9 cellular contexts compared by ENCODE assay signal in the genomic region with DNA sequence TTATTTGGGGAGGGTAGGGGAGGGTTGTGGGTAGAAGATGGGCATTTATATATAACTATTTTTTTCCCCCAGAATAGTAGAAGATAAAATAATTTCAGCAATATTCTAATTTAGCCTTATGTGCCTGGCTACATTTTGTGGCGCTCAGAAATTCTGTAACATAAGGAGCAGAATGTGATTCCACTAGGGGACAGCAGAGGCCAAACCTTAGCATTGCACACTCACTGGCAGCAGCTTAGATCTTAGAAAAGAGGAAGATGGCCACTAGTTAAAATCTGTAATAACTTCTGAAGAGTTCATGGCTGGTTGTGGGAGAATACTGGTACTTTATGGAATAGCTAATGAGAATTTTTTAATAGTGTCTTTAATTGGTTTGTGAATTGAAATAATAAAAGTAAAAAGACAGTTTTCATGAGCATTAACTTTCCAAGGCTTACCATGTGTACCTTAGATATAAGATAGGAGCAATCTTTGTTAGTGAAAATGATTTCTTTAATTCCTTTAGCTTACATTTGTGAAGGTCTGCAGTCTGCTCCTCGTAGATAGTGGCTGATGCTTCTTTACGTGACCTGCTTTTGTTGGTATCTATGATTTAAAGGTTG. TPM values are rescaled to one million over a fixed set of nuclear protein-coding genes. Genes with fewer than 3 reads are reported as not detected.
A peak's percentile ranks its signal among the peaks of the same experiment; 100 is the strongest.
DNase-seq lines count a peak whose midpoint lies in the region; ATAC-seq and TF ChIP-seq lines count a peak whose summit lies in the region.
"Had no signal": no experiment of that assay in that cellular context is flagged by ENCODE, and none has a peak within 500 bp of the region (broad histone marks: within the 10 kb centered on the region; RNA-seq: fewer than 3 reads in every experiment).

No MANE protein-coding gene starts in this region.

- peak; percentile 61 for DNase-seq in activated CD8-positive, alpha-beta memory T cell treated with anti-CD3 and anti-CD28 coated beads, Interleukin-2, amount 10 ng/mL, durations not matched to agents 7 days and 5 days
- no peak for DNase-seq in activated CD8-positive, alpha-beta memory T cell treated with anti-CD3 and anti-CD28 coated beads for 24 hours
- peak; percentile 56 for DNase-seq in KG1 (lab: John Stamatoyannopoulos, UW)
- DNase-seq in Panc1 (ENCODE audit: low read depth, low spot score): peak; percentile 64
- DNase-seq in astrocyte of the hippocampus (ENCODE audit: low read depth, low spot score): peak; percentile 85
- DNase-seq in iPS DF 19.7 (ENCODE audit: low read depth, low spot score): peak; percentile 17
- peak; percentile 63 for DNase-seq in smooth muscle cell of the brain vasculature (ENCODE audit: low read depth, low spot score)

- ATAC-seq in activated CD8-positive, alpha-beta memory T cell treated with anti-CD3 and anti-CD28 coated beads, Interleukin-2, amount 10 ng/mL, durations not matched to agents 7 days and 5 days: peak; percentile 71
- peak; percentile 79 for ATAC-seq in GM21825 (IDR thresholded peaks at IDR 0.05; ENCODE audit: unreplicated experiment)
- peak; percentile 90 for ATAC-seq in Panc1

- H3K9me3 ChIP-seq in Panc1 (ENCODE audit: control insufficient read depth, insufficient read depth, low read depth, low read length): no peaks in the 10 kb centered on the region
- H3K9me3 ChIP-seq: neutrophil had no signal

- H3K36me3 ChIP-seq in Panc1 (ENCODE audit: control insufficient read depth, insufficient read depth, low read length): peaks cover 8% of the 10 kb centered on the region
- H3K36me3 ChIP-seq: neutrophil had no signal

- peak; percentile 92 for TF ChIP-seq CTCF in Panc1 (IDR thresholded peaks at IDR 0.05)

- no peak overlapping the region for H3K4me3 Mint-ChIP-seq in activated CD8-positive, alpha-beta memory T cell treated with anti-CD3 and anti-CD28 coated beads, Interleukin-2, amount 10 ng/mL, durations not matched to agents 7 days and 5 days

- no peak overlapping the region for H3K27ac ChIP-seq in Panc1 (ENCODE audit: low read length)
- H3K27ac ChIP-seq: neutrophil had no signal

- TSS peak; percentile 29 for BruUV-seq in Panc1 (replicated peaks; lab: Mats Ljungman, UMichigan)

- H3K36me3 Mint-ChIP-seq in activated CD8-positive, alpha-beta memory T cell treated with anti-CD3 and anti-CD28 coated beads, Interleukin-2, amount 10 ng/mL, durations not matched to agents 7 days and 5 days: peaks cover 25% of the 10 kb centered on the region

- H3K4me1 Mint-ChIP-seq in activated CD8-positive, alpha-beta memory T cell treated with anti-CD3 and anti-CD28 coated beads, Interleukin-2, amount 10 ng/mL, durations not matched to agents 7 days and 5 days: peaks cover 6% of the 10 kb centered on the region

- in situ Hi-C loops in Panc1 (cut with HindIII; ENCODE audit: low pct_unique_long_range_greater_than_20kb, low sequenced_read_pairs): no loop called here

- no peak overlapping the region for H3K27ac Mint-ChIP-seq in activated CD8-positive, alpha-beta memory T cell treated with anti-CD3 and anti-CD28 coated beads, Interleukin-2, amount 10 ng/mL, durations not matched to agents 7 days and 5 days

- H3K4me1 ChIP-seq in Panc1 (ENCODE audit: control insufficient read depth, insufficient read depth, low read length): no peaks in the 10 kb centered on the region

- CTCF ChIA-PET in activated CD8-positive, alpha-beta memory T cell treated with anti-CD3 and anti-CD28 coated beads, Interleukin-2, amount 10 ng/mL, durations not matched to agents 7 days and 5 days (lab: Charles Lee): interaction anchor here (0.7 to 2.5 kb wide), 15 partner anchors 8 to 1242 kb away, joined by 3 to 16 read pairs (median 4); partner anchors contain the start of gene DDX10
- CTCF ChIA-PET in Panc1 (lab: Charles Lee): interaction anchor here (0.6 to 1.3 kb wide), 4 partner anchors 153 to 1241 kb away, joined by 3 to 4 read pairs (median 3); no protein-coding TSS in a partner anchor

- H3K27me3 ChIP-seq in Panc1 (ENCODE audit: control insufficient read depth, insufficient read depth, low read length): no peaks in the 10 kb centered on the region
- H3K27me3 ChIP-seq: neutrophil had no signal

- intact Hi-C loops in Panc1 (cut with micrococcal nuclease; ENCODE audit: unreplicated experiment): loop anchor here (2.0 to 5.0 kb wide), 2 partner anchors 174 to 1241 kb away; no protein-coding TSS in a partner anchor

- H3K4me3 ChIP-seq in Panc1 (ENCODE audit: low read depth in 2 of 2, low read length in 2 of 2): no peak overlapping the region

- H3K27me3 Mint-ChIP-seq in activated CD8-positive, alpha-beta memory T cell treated with anti-CD3 and anti-CD28 coated beads, Interleukin-2, amount 10 ng/mL, durations not matched to agents 7 days and 5 days: no peaks in the 10 kb centered on the region

- H3K9me3 Mint-ChIP-seq in activated CD8-positive, alpha-beta memory T cell treated with anti-CD3 and anti-CD28 coated beads, Interleukin-2, amount 10 ng/mL, durations not matched to agents 7 days and 5 days (ENCODE audit: low read depth): no peaks in the 10 kb centered on the region

- POLR2A ChIA-PET in Panc1 (lab: Charles Lee): interaction anchor here (0.5 to 0.6 kb wide), 2 partner anchors 20 to 36 kb away, joined by 3 to 6 read pairs; no protein-coding TSS in a partner anchor

RNA-seq across cellular contexts. Expression of gene DDX10, which starts 33.1 kb away (rescaled TPM):
- total RNA-seq in activated CD8-positive, alpha-beta memory T cell treated with anti-CD3 and anti-CD28 coated beads, Interleukin-2, amount 10 ng/mL, durations not matched to agents 7 days and 5 days: 10 to 100 TPM; 32.5 to 42.6 TPM
- total RNA-seq in Panc1 (2021; ENCODE audit: unreplicated experiment): 48.8 TPM
- 16.1 TPM for polyA plus RNA-seq in Panc1 (2012; ENCODE audit: insufficient read length)
